8 cellular contexts compared by ENCODE assay signal in genomic region chr17:39794249-39794970, GRCh38. TPM values are rescaled to one million over a fixed set of nuclear protein-coding genes. Genes with fewer than 3 reads are reported as not detected.
DNase-seq lines count a peak whose midpoint lies in the region; ATAC-seq and TF ChIP-seq lines count a peak whose summit lies in the region.

No MANE protein-coding gene starts in this region.

- H3K36me3 Mint-ChIP-seq in type B pancreatic cell, result no peaks in the 10 kb centered on the region
- H3K36me3 Mint-ChIP-seq in chondrocyte (ENCODE audit: low read depth), result no peaks in the 10 kb centered on the region

- H3K27ac Mint-ChIP-seq in type B pancreatic cell (no peak overlapping the region), chondrocyte (ENCODE audit: unreplicated experiment) (no peak overlapping the region)

- no peaks in the 10 kb centered on the region for H3K36me3 ChIP-seq in effector memory CD4-positive, alpha-beta T cell (ENCODE audit: control insufficient read depth, insufficient read depth, low read length)
- no peaks in the 10 kb centered on the region for H3K36me3 ChIP-seq in vagina

- H3K27me3 Mint-ChIP-seq in type B pancreatic cell (peaks cover 8% of the 10 kb centered on the region), chondrocyte (ENCODE audit: low read depth) (peaks cover 54% of the 10 kb centered on the region)

- no peak for TF ChIP-seq CTCF in vagina (IDR thresholded peaks at IDR 0.05)
- TF ChIP-seq CTCF in type B pancreatic cell (conservative IDR thresholded peaks at IDR 0.05), result no peak
- TF ChIP-seq CTCF in chondrocyte (IDR thresholded peaks at IDR 0.05), result no peak

- H3K27ac ChIP-seq in effector memory CD4-positive, alpha-beta T cell (ENCODE audit: insufficient read depth, low read length, poor library complexity, severe bottlenecking), result peak overlapping the region; percentile 63
- H3K27ac ChIP-seq in vagina, result no peak overlapping the region

- H3K27me3 ChIP-seq in effector memory CD4-positive, alpha-beta T cell (replicated peaks; ENCODE audit: control insufficient read depth, insufficient read depth, low read length, poor library complexity, severe bottlenecking), result no peaks in the 10 kb centered on the region
- H3K27me3 ChIP-seq in vagina, result no peaks in the 10 kb centered on the region

- intact Hi-C loops in vagina (cut with DNase I), result no loop called here

- H3K4me1 ChIP-seq in effector memory CD4-positive, alpha-beta T cell (ENCODE audit: control insufficient read depth, insufficient read depth, low read length, poor library complexity, severe bottlenecking), result peaks cover 50% of the 10 kb centered on the region
- no peaks in the 10 kb centered on the region for H3K4me1 ChIP-seq in vagina

- H3K9me3 Mint-ChIP-seq in type B pancreatic cell (no peaks in the 10 kb centered on the region), chondrocyte (ENCODE audit: low read depth) (no peaks in the 10 kb centered on the region)

- peaks cover 8% of the 10 kb centered on the region for H3K4me1 Mint-ChIP-seq in type B pancreatic cell (ENCODE audit: unreplicated experiment)
- no peaks in the 10 kb centered on the region for H3K4me1 Mint-ChIP-seq in chondrocyte (ENCODE audit: low read depth)

- no peak for TF ChIP-seq POLR2A in vagina (IDR thresholded peaks at IDR 0.05)

- no peak for DNase-seq in effector memory CD4-positive, alpha-beta T cell
- DNase-seq in vagina (ENCODE audit: extremely low spot score in 2 of 2) (no peak), type B pancreatic cell (ENCODE audit: extremely low spot score, unreplicated experiment) (no peak), T1000 (lab: John Stamatoyannopoulos, UW) (no peak), chondrocyte (ENCODE audit: low spot score) (no peak)

- H3K4me3 ChIP-seq in effector memory CD4-positive, alpha-beta T cell (ENCODE audit: insufficient read depth, low read depth, low read length, poor library complexity, severe bottlenecking), result no peak overlapping the region
- H3K4me3 ChIP-seq in vagina, result no peak overlapping the region

- H3K9me3 ChIP-seq in effector memory CD4-positive, alpha-beta T cell (ENCODE audit: control insufficient read depth, low read length), result no peaks in the 10 kb centered on the region
- no peaks in the 10 kb centered on the region for H3K9me3 ChIP-seq in vagina

- ATAC-seq in GM18499 (IDR thresholded peaks at IDR 0.05; ENCODE audit: insufficient read depth, unreplicated experiment) (peak; percentile 55), GM21360 (IDR thresholded peaks at IDR 0.05; ENCODE audit: unreplicated experiment) (peak; percentile 74), HG03439 (IDR thresholded peaks at IDR 0.05; ENCODE audit: unreplicated experiment) (peak; percentile 66)

- H3K4me3 Mint-ChIP-seq in type B pancreatic cell (no peak overlapping the region), chondrocyte (ENCODE audit: unreplicated experiment) (no peak overlapping the region)

RNA-seq across cellular contexts. Expression of gene GRB7, which starts 56.7 kb away (rescaled TPM):
- total RNA-seq in vagina (23.6 TPM), type B pancreatic cell (ENCODE audit: low replicate concordance) (31.8 and 73.9 TPM in 2 replicates), chondrocyte (0.46 to 0.68 TPM in 2 of 3 replicates, not detected in the other)

Comparison
In these comparisons a context has a peak if more than half of its experiments do, and no peak if none do; other contexts are left out.
1. RNA of gene GRB7, which starts 56.7 kb away (total RNA-seq): 31.8 to 73.9 TPM in type B pancreatic cell and 23.6 TPM in vagina (single experiment); 0.46 to 0.68 TPM in chondrocyte; every median in the first group is over 10 times any median in the second.
2. Peak in every context shown above with its lines, with median percentiles within 50 percentile points of each other: ATAC-seq.